Comparison of ENCODE assay signal across 26 cellular contexts in the genomic region with DNA sequence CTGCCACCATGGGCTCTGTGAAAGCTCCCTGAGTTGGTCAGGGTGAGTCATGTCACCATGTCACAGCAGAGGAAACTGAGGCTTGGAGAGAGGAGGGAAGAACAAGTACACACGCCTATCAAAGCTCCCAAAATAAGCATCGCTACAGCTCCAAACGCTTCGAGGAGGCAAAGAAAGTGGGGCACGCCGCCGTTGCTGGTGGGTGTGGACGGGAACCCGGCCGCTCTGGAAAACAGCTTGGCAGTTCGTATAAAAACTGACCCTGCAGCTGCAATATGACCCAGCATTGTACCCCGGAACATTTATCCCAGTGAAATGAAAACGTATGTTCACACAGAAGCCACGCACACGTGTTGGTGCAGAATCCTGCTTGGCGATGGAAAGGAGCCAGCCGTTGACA.
DNase-seq lines count a peak whose midpoint lies in the region; ATAC-seq, FAIRE-seq and TF ChIP-seq lines count a peak whose summit lies in the region.
"Had no signal": no experiment of that assay in that cellular context is flagged by ENCODE, and none has a peak within 500 bp of the region (broad histone marks: within the 10 kb centered on the region; RNA-seq: fewer than 3 reads in every experiment).

No MANE protein-coding gene starts in this region.

- no peaks in the 10 kb centered on the region for H3K36me3 Mint-ChIP-seq in activated CD4-positive, alpha-beta T cell treated with anti-CD3 and anti-CD28 coated beads for 36 hours (ENCODE audit: low read depth)
- H3K36me3 Mint-ChIP-seq: CD14-positive monocyte; CD4-positive, alpha-beta memory T cell; CD4-positive, CD25-positive, alpha-beta regulatory T cell; CD8-positive, alpha-beta memory T cell had no signal

- H3K27me3 ChIP-seq in Karpas-422 (ENCODE audit: low read length) = no peaks in the 10 kb centered on the region
- no peaks in the 10 kb centered on the region; a peak in 1 of 7 replicates for H3K27me3 ChIP-seq in H1 (replicated peaks in 1 of 4; ENCODE audit: control insufficient read depth in 3 of 4, extremely low read depth in 1 of 4, insufficient read depth in 3 of 4, low read length in 3 of 4)
- H3K27me3 ChIP-seq in neuronal stem cell (ENCODE audit: control insufficient read depth in 3 of 3, insufficient read depth in 3 of 3, low read depth in 1 of 3, low read length in 3 of 3) = peaks cover 0 to 3% (median 2%) of the 10 kb centered on the region in 3 experiments
- H3K27me3 ChIP-seq: BE2C, BLaER1 had no signal

- no peaks in the 10 kb centered on the region for H3K9me2 ChIP-seq in Karpas-422 (replicated peaks; ENCODE audit: insufficient read depth, low read length)

- H4K20me1 ChIP-seq in Karpas-422 (ENCODE audit: insufficient read depth, low read depth, low read length) = no peaks in the 10 kb centered on the region
- H4K20me1 ChIP-seq in H1 (replicated peaks in 1 of 2; ENCODE audit: control insufficient read depth in 1 of 2, insufficient read depth in 2 of 2, low read length in 2 of 2) = peaks cover 0 to 3% of the 10 kb centered on the region in 2 experiments
- H4K20me1 ChIP-seq: BLaER1 had no signal

- TF ChIP-seq CTCF in H1 (IDR thresholded peaks at IDR 0.05; ENCODE audit: control extremely low read depth in 1 of 3, insufficient read depth in 1 of 3, low read depth in 1 of 3, low read length in 3 of 3) (no peak), kidney (IDR thresholded peaks at IDR 0.05; ENCODE audit: borderline replicate concordance, extremely low read depth, insufficient read depth) (no peak)

- intact Hi-C loops in activated CD4-positive, alpha-beta T cell treated with anti-CD3 and anti-CD28 coated beads for 36 hours (cut with DNase I, micrococcal nuclease) = no loop called here
- intact Hi-C loops in kidney (cut with DNase I) = no loop called here

- no peak overlapping the region for H3K14ac ChIP-seq in H1 (ENCODE audit: insufficient read length)
- peak overlapping the region; percentile 97 for H3K14ac ChIP-seq in neuronal stem cell (ENCODE audit: low read length)

- CTCF ChIA-PET in H1 (lab: Charles Lee; ENCODE audit: partially characterized antibody) = interaction anchor here (0.7 to 1.7 kb wide), 7 partner anchors 9 to 1234 kb away, joined by 3 to 6 read pairs (median 3); no protein-coding TSS in a partner anchor
- CTCF ChIA-PET in activated CD4-positive, alpha-beta T cell treated with anti-CD3 and anti-CD28 coated beads for 36 hours (lab: Charles Lee) = no interaction called here

- H3K23me2 ChIP-seq in H1 (ENCODE audit: low read depth, low read length) = peaks cover 8% of the 10 kb centered on the region; the same call in 1 of the 2 replicates

- no peak overlapping the region for H4K91ac ChIP-seq in H1 (replicated peaks; ENCODE audit: insufficient read length, low read length)
- H4K91ac ChIP-seq in neuronal stem cell (ENCODE audit: low read depth, low read length, poor library complexity) = no peak overlapping the region

- H2BK5ac ChIP-seq in H1 (ENCODE audit: low read depth, low read length) (peak overlapping the region; percentile 77; the same call in 1 of the 2 replicates), neuronal stem cell (ENCODE audit: low read length) (no peak overlapping the region)

- H3K4me3 Mint-ChIP-seq in activated CD4-positive, alpha-beta T cell treated with anti-CD3 and anti-CD28 coated beads for 36 hours = no peak overlapping the region
- H3K4me3 Mint-ChIP-seq: CD14-positive monocyte; CD4-positive, alpha-beta memory T cell; CD4-positive, CD25-positive, alpha-beta regulatory T cell; CD8-positive, alpha-beta memory T cell had no signal

- peak overlapping the region; percentile 60 for H3K18ac ChIP-seq in H1 (ENCODE audit: extremely low read depth, low read length)
- H3K18ac ChIP-seq in neuronal stem cell (ENCODE audit: low read length) = peak overlapping the region; percentile 38

- peak; percentile 4 for DNase-seq in Karpas-422
- no peak for DNase-seq in H1 (ENCODE audit: low read depth in 1 of 2, low spot score in 2 of 2)
- no peak for DNase-seq in neuronal stem cell (ENCODE audit: low spot score)
- no peak for DNase-seq in activated CD4-positive, alpha-beta T cell treated with anti-CD3 and anti-CD28 coated beads for 36 hours
- DNase-seq in kidney = no peak
- DNase-seq in DMS53 treated with DMSO at 0.1 percent for 48 hours (lab: John Stamatoyannopoulos, UW; ENCODE audit: unreplicated experiment) = no peak
- DNase-seq: 8988T; ACHN; BE2C; C1 segment of cervical spinal cord; CD4-positive, alpha-beta memory T cell; CD4-positive, CD25-positive, alpha-beta regulatory T cell; CD8-positive, alpha-beta memory T cell; COR-L47; DMS 273 treated with DMSO at 0.1 percent for 48 hours; DMS153; DMS53; DMS79 treated with DMSO at 0.1 percent for 48 hours; GF-D8 had no signal

- H3K9ac ChIP-seq in Karpas-422 (ENCODE audit: low read length) (no peak overlapping the region), H1 (replicated peaks in 1 of 4; ENCODE audit: extremely low read depth in 1 of 4, low read depth in 3 of 4, low read length in 3 of 4) (no peak overlapping the region), neuronal stem cell (ENCODE audit: low read depth, low read length, poor library complexity) (no peak overlapping the region), kidney (ENCODE audit: low read length in 2 of 2) (no peak overlapping the region)
- H3K9ac ChIP-seq: BLaER1 had no signal

- no peaks in the 10 kb centered on the region for H3K27me3 Mint-ChIP-seq in activated CD4-positive, alpha-beta T cell treated with anti-CD3 and anti-CD28 coated beads for 36 hours
- H3K27me3 Mint-ChIP-seq: CD4-positive, CD25-positive, alpha-beta regulatory T cell had no signal

- H2BK20ac ChIP-seq in H1 (ENCODE audit: low read length) = peak overlapping the region; percentile 34; the same call in 1 of the 2 replicates

- no peak overlapping the region for H3K23ac ChIP-seq in H1 (ENCODE audit: insufficient read length)
- no peak overlapping the region for H3K23ac ChIP-seq in neuronal stem cell (ENCODE audit: low read depth, low read length, poor library complexity)

- H3K4me3 ChIP-seq in Karpas-422 (ENCODE audit: low read length) (no peak overlapping the region), H1 (ENCODE audit: extremely low read depth in 1 of 4, insufficient read depth in 2 of 4, low read depth in 3 of 4, low read length in 4 of 4) (0 out of 8 replicates have a peak overlapping the region, but pooled peaks of 1 of the 4 experiments have one; percentile 8), neuronal stem cell (ENCODE audit: low read length in 2 of 2) (no peak overlapping the region), kidney (ENCODE audit: low read length in 2 of 2) (no peak overlapping the region)
- H3K4me3 ChIP-seq: BLaER1 had no signal

- H3K36me3 ChIP-seq in Karpas-422 (ENCODE audit: insufficient read depth, low read length) = no peaks in the 10 kb centered on the region
- no peaks in the 10 kb centered on the region for H3K36me3 ChIP-seq in H1 (ENCODE audit: control insufficient read depth in 2 of 4, insufficient read depth in 4 of 4, low read length in 3 of 4)
- H3K36me3 ChIP-seq in neuronal stem cell (replicated peaks in 1 of 2; ENCODE audit: control insufficient read depth in 2 of 2, insufficient read depth in 2 of 2, low read length in 2 of 2) = no peaks in the 10 kb centered on the region
- H3K36me3 ChIP-seq in kidney (ENCODE audit: control insufficient read depth in 1 of 2, insufficient read depth in 2 of 2, low read length in 2 of 2) = no peaks in the 10 kb centered on the region
- H3K36me3 ChIP-seq: BE2C, BLaER1 had no signal

- H2BK120ac ChIP-seq in H1 (replicated peaks; ENCODE audit: low read depth, low read length) (peak overlapping the region; percentile 79), neuronal stem cell (ENCODE audit: low read depth, low read length) (no peak overlapping the region)

- H3K79me1 ChIP-seq in H1 (ENCODE audit: low read depth, low read length) (0 out of 2 replicates have a peak, but pooled peaks cover 2% of the 10 kb centered on the region), neuronal stem cell (ENCODE audit: low read depth, low read length) (no peaks in the 10 kb centered on the region)

- H3K56ac ChIP-seq in H1 (replicated peaks; ENCODE audit: insufficient read length, low read depth, low read length) = no peak overlapping the region

- H3K4ac ChIP-seq in H1 (replicated peaks; ENCODE audit: insufficient read length, low read depth, low read length) = peak overlapping the region; percentile 27
- H3K4ac ChIP-seq in neuronal stem cell (ENCODE audit: low read length) = no peak overlapping the region

- H3K9me3 Mint-ChIP-seq in activated CD4-positive, alpha-beta T cell treated with anti-CD3 and anti-CD28 coated beads for 36 hours (ENCODE audit: low read depth) = no peaks in the 10 kb centered on the region
- H3K9me3 Mint-ChIP-seq: CD4-positive, alpha-beta memory T cell; CD4-positive, CD25-positive, alpha-beta regulatory T cell; CD8-positive, alpha-beta memory T cell had no signal

- H3K27ac ChIP-seq in Karpas-422 (ENCODE audit: low read length) (no peak overlapping the region), angular gyrus (ENCODE audit: low read depth, low read length) (peak overlapping the region; percentile 24), H1 (ENCODE audit: low read depth, low read length) (no peak overlapping the region), neuronal stem cell (replicated peaks; ENCODE audit: low read length) (no peak overlapping the region), kidney (ENCODE audit: low read depth in 2 of 2, low read length in 2 of 2) (no peak overlapping the region)
- H3K27ac ChIP-seq: BLaER1 had no signal

- H2AK5ac ChIP-seq in H1 (ENCODE audit: low read depth, low read length) = no peak overlapping the region
- peak overlapping the region; percentile 37 for H2AK5ac ChIP-seq in neuronal stem cell (ENCODE audit: low read depth, low read length)

- H2BK15ac ChIP-seq in H1 (ENCODE audit: low read length) (no peak overlapping the region), neuronal stem cell (ENCODE audit: low read length) (no peak overlapping the region)

- TF ChIP-seq EP300 in H1 (IDR thresholded peaks at IDR 0.05; ENCODE audit: borderline replicate concordance in 1 of 2, low read depth in 2 of 2, low read length in 2 of 2) = no peak

- H4K8ac ChIP-seq in H1 (ENCODE audit: extremely low read depth, insufficient read depth, low read length) = no peak overlapping the region; the same call in 1 of the 2 replicates
- peak overlapping the region; percentile 43 for H4K8ac ChIP-seq in neuronal stem cell (ENCODE audit: low read depth, low read length)

- WGBS in H1 (ENCODE audit: extremely low coverage in 1 of 2, insufficient coverage in 1 of 2, insufficient read length in 1 of 2, insufficient replicate concordance in 2 of 2, low coverage in 1 of 2, low lambda C conversion rate in 2 of 2, missing lambda C conversion rate in 1 of 2), 2 experiments = 88% methylated on average over 17 of the region's 17 CpGs; no CpG with 5 or more reads in 1 of the 2 experiments
- WGBS in neuronal stem cell (ENCODE audit: extremely low coverage in 2 of 2, insufficient read length in 2 of 2, insufficient replicate concordance in 1 of 2), 2 donors = no CpG with 5 or more reads among the region's 17 CpGs

- no peak overlapping the region for H4K5ac ChIP-seq in H1 (ENCODE audit: insufficient read length, low read depth, low read length)

- H2BK12ac ChIP-seq in H1 (ENCODE audit: low read depth, low read length) (peak overlapping the region; percentile 60; the same call in 1 of the 2 replicates), neuronal stem cell (ENCODE audit: low read length) (no peak overlapping the region)

- H2AFZ ChIP-seq in Karpas-422 (ENCODE audit: low read length) (no peak overlapping the region), H1 (ENCODE audit: low read length) (no peak overlapping the region), neuronal stem cell (ENCODE audit: low read length) (no peak overlapping the region)

- no peaks in the 10 kb centered on the region for H3K79me2 ChIP-seq in Karpas-422 (ENCODE audit: low read length)
- H3K79me2 ChIP-seq in H1 (ENCODE audit: control insufficient read depth in 1 of 2, insufficient read depth in 2 of 2, low read length in 2 of 2) = no peaks in the 10 kb centered on the region

- no peaks in the 10 kb centered on the region for H3K4me1 ChIP-seq in Karpas-422 (ENCODE audit: low read length)
- peaks cover 4 to 16% (median 12%) of the 10 kb centered on the region in 4 experiments for H3K4me1 ChIP-seq in H1 (replicated peaks in 1 of 4; ENCODE audit: control insufficient read depth in 3 of 4, insufficient read depth in 4 of 4, low read length in 3 of 4)
- peaks cover 0 to 5% of the 10 kb centered on the region in 2 donors for H3K4me1 ChIP-seq in neuronal stem cell (ENCODE audit: control insufficient read depth in 2 of 2, insufficient read depth in 1 of 2, low read depth in 1 of 2, low read length in 2 of 2)
- H3K4me1 ChIP-seq in kidney (ENCODE audit: control insufficient read depth in 1 of 2, insufficient read depth in 1 of 2, low read depth in 1 of 2, low read length in 2 of 2) = no peaks in the 10 kb centered on the region

- no peak for ATAC-seq in activated CD4-positive, alpha-beta T cell treated with anti-CD3 and anti-CD28 coated beads for 36 hours

- H3K9me3 ChIP-seq in Karpas-422 (ENCODE audit: low read length) = no peaks in the 10 kb centered on the region
- no peaks in the 10 kb centered on the region for H3K9me3 ChIP-seq in H1 (ENCODE audit: insufficient read depth in 2 of 2, low read depth in 1 of 2, low read length in 1 of 2)
- H3K9me3 ChIP-seq in neuronal stem cell (replicated peaks in 1 of 2; ENCODE audit: control insufficient read depth in 2 of 2, insufficient read depth in 1 of 2, low read depth in 1 of 2, low read length in 2 of 2) = no peaks in the 10 kb centered on the region
- no peaks in the 10 kb centered on the region for H3K9me3 ChIP-seq in kidney (ENCODE audit: control insufficient read depth in 1 of 2, low read length in 2 of 2)
- H3K9me3 ChIP-seq: BE2C, BLaER1 had no signal

- FAIRE-seq in H1 (lab: Jason Lieb, UNC) = no peak
- FAIRE-seq in kidney (lab: Jason Lieb, UNC) = no peak
- FAIRE-seq: A204.1, G401.6, GM12891, GM18507 had no signal

- H3K27ac Mint-ChIP-seq in activated CD4-positive, alpha-beta T cell treated with anti-CD3 and anti-CD28 coated beads for 36 hours = no peak overlapping the region
- H3K27ac Mint-ChIP-seq: CD14-positive monocyte; CD4-positive, alpha-beta memory T cell; CD8-positive, alpha-beta memory T cell had no signal

- POLR2A ChIA-PET in H1 (lab: Charles Lee; ENCODE audit: partially characterized antibody) = no interaction called here
- POLR2A ChIA-PET in activated CD4-positive, alpha-beta T cell treated with anti-CD3 and anti-CD28 coated beads for 36 hours (lab: Charles Lee) = no interaction called here

- no peak overlapping the region for H3K4me2 ChIP-seq in Karpas-422 (ENCODE audit: low read depth, low read length, poor library complexity, severe bottlenecking)
- no peak overlapping the region; a peak in 1 of 4 replicates for H3K4me2 ChIP-seq in H1 (ENCODE audit: insufficient read depth in 1 of 2, low read depth in 2 of 2, low read length in 2 of 2)
- no peak overlapping the region for H3K4me2 ChIP-seq in neuronal stem cell (ENCODE audit: insufficient read depth, low read length, poor library complexity, severe bottlenecking)
- H3K4me2 ChIP-seq: BLaER1 had no signal

- no peak for TF ChIP-seq RAD21 in H1 (IDR thresholded peaks at IDR 0.05 in 1 of 2, conservative IDR thresholded peaks at IDR 0.05 in 1 of 2; ENCODE audit: low read depth in 2 of 2, low read length in 2 of 2)

- no peaks in the 10 kb centered on the region for H3K4me1 Mint-ChIP-seq in activated CD4-positive, alpha-beta T cell treated with anti-CD3 and anti-CD28 coated beads for 36 hours
- H3K4me1 Mint-ChIP-seq: CD14-positive monocyte; CD4-positive, alpha-beta memory T cell; CD4-positive, CD25-positive, alpha-beta regulatory T cell; CD8-positive, alpha-beta memory T cell had no signal

- no peak for TF ChIP-seq POLR2A in H1 (IDR thresholded peaks at IDR 0.05; ENCODE audit: control extremely low read depth in 1 of 2, low read depth in 2 of 2, low read length in 2 of 2)
